In genomic region chr10:122476034-122476695, GRCh38 we compare ENCODE assay signal across 13 cellular contexts. TPM values are rescaled to one million over a fixed set of nuclear protein-coding genes. Genes with fewer than 3 reads are reported as not detected.
A peak's percentile ranks its signal among the peaks of the same experiment; 100 is the strongest.
DNase-seq lines count a peak whose midpoint lies in the region; FAIRE-seq and TF ChIP-seq lines count a peak whose summit lies in the region.
"Had no signal": no experiment of that assay in that cellular context is flagged by ENCODE, and none has a peak within 500 bp of the region (broad histone marks: within the 10 kb centered on the region; RNA-seq: fewer than 3 reads in every experiment).

No MANE protein-coding gene starts in this region.

- no peak overlapping the region for H3K27ac ChIP-seq in H1 (ENCODE audit: low read depth, low read length)
- H3K27ac ChIP-seq: brain microvascular endothelial cell had no signal

- H2AK5ac ChIP-seq in H1 (ENCODE audit: low read depth, low read length), result no peak overlapping the region

- no peak for FAIRE-seq in H1 (lab: Jason Lieb, UNC)

- DNase-seq in DMS79 treated with DMSO at 0.1 percent for 48 hours (lab: John Stamatoyannopoulos, UW), result peak; percentile 49
- DNase-seq in NCI-H2171 (lab: John Stamatoyannopoulos, UW), result peak; percentile 35
- DNase-seq in H1 (ENCODE audit: low read depth in 1 of 2, low spot score in 2 of 2), result peak in 1 of 2 experiments; percentile 61
- DNase-seq in nephron progenitor cell, result no peak
- DNase-seq in SKM-1 (lab: John Stamatoyannopoulos, UW; ENCODE audit: unreplicated experiment), result no peak
- no peak for DNase-seq in T-helper 2 cell
- DNase-seq in activated naive CD4-positive, alpha-beta T cell treated with anti-CD3 and anti-CD28 coated beads, Interleukin-2, amount 10 ng/mL, durations not matched to agents 7 days and 5 days, result no peak
- DNase-seq in HEK293T (ENCODE audit: extremely low spot score), result no peak
- DNase-seq: activated CD4-positive, CD25-positive, alpha-beta regulatory T cell; activated T-cell treated with anti-CD3 and anti-CD28 coated beads, Interleukin-2, amount 50 U/mL, for 48 hours; brain microvascular endothelial cell; MG63; stimulated activated CD4-positive, alpha-beta T cell treated with anti-CD3 and anti-CD28 coated beads, Interleukin-15, amount 100 ng/mL, for 24 hours had no signal

- no peak overlapping the region for H3K14ac ChIP-seq in H1 (ENCODE audit: insufficient read length)

- H3K4ac ChIP-seq in H1 (replicated peaks; ENCODE audit: insufficient read length, low read depth, low read length), result no peak overlapping the region

- no peaks in the 10 kb centered on the region for H3K79me2 ChIP-seq in H1 (ENCODE audit: control insufficient read depth in 1 of 2, insufficient read depth in 2 of 2, low read length in 2 of 2)

- peaks cover 19% of the 10 kb centered on the region for H3K27me3 Mint-ChIP-seq in nephron progenitor cell (ENCODE audit: low read depth, poor library complexity)
- H3K27me3 Mint-ChIP-seq in activated naive CD4-positive, alpha-beta T cell treated with anti-CD3 and anti-CD28 coated beads, Interleukin-2, amount 10 ng/mL, durations not matched to agents 7 days and 5 days, result peaks cover 49% of the 10 kb centered on the region

- POLR2A ChIA-PET in H1 (lab: Charles Lee; ENCODE audit: partially characterized antibody) (interaction anchor here (1.0 kb wide), 1 partner anchor 18 kb away, joined by 3 read pairs; no protein-coding TSS in a partner anchor), HEK293T (lab: Yijun Ruan, JAX) (no interaction called here)

- no peak overlapping the region for H3K56ac ChIP-seq in H1 (replicated peaks; ENCODE audit: insufficient read length, low read depth, low read length)

- H3K23ac ChIP-seq in H1 (ENCODE audit: insufficient read length), result no peak overlapping the region

- 0 out of 4 replicates have a peak overlapping the region, but pooled peaks of 1 of the 2 experiments have one; percentile 29 for H3K4me2 ChIP-seq in H1 (ENCODE audit: insufficient read depth in 1 of 2, low read depth in 2 of 2, low read length in 2 of 2)

- no peak overlapping the region for H3K4me3 ChIP-seq in H1 (ENCODE audit: extremely low read depth in 1 of 4, insufficient read depth in 2 of 4, low read depth in 3 of 4, low read length in 4 of 4)
- H3K4me3 ChIP-seq: MG63 had no signal

- peak overlapping the region; percentile 48 for H3K4me3 Mint-ChIP-seq in nephron progenitor cell
- no peak overlapping the region for H3K4me3 Mint-ChIP-seq in activated naive CD4-positive, alpha-beta T cell treated with anti-CD3 and anti-CD28 coated beads, Interleukin-2, amount 10 ng/mL, durations not matched to agents 7 days and 5 days

- CTCF ChIA-PET in H1 (lab: Charles Lee; ENCODE audit: partially characterized antibody) (interaction anchor here (0.6 to 2.1 kb wide), 2 partner anchors 57 to 90 kb away, joined by 3 to 5 read pairs; no protein-coding TSS in a partner anchor), HEK293T (lab: Yijun Ruan, JAX) (no interaction called here)
- CTCF ChIA-PET in activated naive CD4-positive, alpha-beta T cell treated with anti-CD3 and anti-CD28 coated beads, Interleukin-2, amount 10 ng/mL, durations not matched to agents 7 days and 5 days (lab: Charles Lee), result no interaction called here

- H3K36me3 Mint-ChIP-seq in nephron progenitor cell (ENCODE audit: low read depth), result no peaks in the 10 kb centered on the region
- no peaks in the 10 kb centered on the region for H3K36me3 Mint-ChIP-seq in activated naive CD4-positive, alpha-beta T cell treated with anti-CD3 and anti-CD28 coated beads, Interleukin-2, amount 10 ng/mL, durations not matched to agents 7 days and 5 days

- H2BK5ac ChIP-seq in H1 (ENCODE audit: low read depth, low read length), result no peak overlapping the region; the same call in 1 of the 2 replicates

- H3K27me3 ChIP-seq in H1 (replicated peaks in 1 of 4; ENCODE audit: control insufficient read depth in 3 of 4, extremely low read depth in 1 of 4, insufficient read depth in 3 of 4, low read length in 3 of 4), result no peaks in the 10 kb centered on the region
- H3K27me3 ChIP-seq: brain microvascular endothelial cell, MG63 had no signal

- no peaks in the 10 kb centered on the region for H3K9me3 ChIP-seq in H1 (ENCODE audit: insufficient read depth in 2 of 2, low read depth in 1 of 2, low read length in 1 of 2)
- H3K9me3 ChIP-seq: MG63 had no signal

- H3K27ac Mint-ChIP-seq in nephron progenitor cell, result peak overlapping the region; percentile 70
- no peak overlapping the region for H3K27ac Mint-ChIP-seq in activated naive CD4-positive, alpha-beta T cell treated with anti-CD3 and anti-CD28 coated beads, Interleukin-2, amount 10 ng/mL, durations not matched to agents 7 days and 5 days

- TF ChIP-seq CTCF in H1 (IDR thresholded peaks at IDR 0.05; ENCODE audit: control extremely low read depth in 1 of 3, insufficient read depth in 1 of 3, low read depth in 1 of 3, low read length in 3 of 3) (no peak), nephron progenitor cell (IDR thresholded peaks at IDR 0.05) (no peak)

- H4K5ac ChIP-seq in H1 (ENCODE audit: insufficient read length, low read depth, low read length), result no peak overlapping the region

- no peak overlapping the region for H4K8ac ChIP-seq in H1 (ENCODE audit: extremely low read depth, insufficient read depth, low read length)

- no peak overlapping the region for H3K18ac ChIP-seq in H1 (ENCODE audit: extremely low read depth, low read length)

- no peak for TF ChIP-seq RAD21 in H1 (IDR thresholded peaks at IDR 0.05 in 1 of 2, conservative IDR thresholded peaks at IDR 0.05 in 1 of 2; ENCODE audit: low read depth in 2 of 2, low read length in 2 of 2)

- TF ChIP-seq EP300 in H1 (IDR thresholded peaks at IDR 0.05; ENCODE audit: borderline replicate concordance in 1 of 2, low read depth in 2 of 2, low read length in 2 of 2), result no peak

- H2BK12ac ChIP-seq in H1 (ENCODE audit: low read depth, low read length), result 0 out of 2 replicates have a peak overlapping the region, but pooled peaks have one; percentile 12

- H3K36me3 ChIP-seq in H1 (ENCODE audit: control insufficient read depth in 2 of 4, insufficient read depth in 4 of 4, low read length in 3 of 4), result no peaks in the 10 kb centered on the region
- H3K36me3 ChIP-seq: brain microvascular endothelial cell, MG63 had no signal

- H3K9ac ChIP-seq in H1 (replicated peaks in 1 of 4; ENCODE audit: extremely low read depth in 1 of 4, low read depth in 3 of 4, low read length in 3 of 4), result no peak overlapping the region

- no peak overlapping the region for H4K91ac ChIP-seq in H1 (replicated peaks; ENCODE audit: insufficient read length, low read length)

- no peak overlapping the region for H2AFZ ChIP-seq in H1 (ENCODE audit: low read length)

- H3K9me3 Mint-ChIP-seq in nephron progenitor cell, result peaks cover 6% of the 10 kb centered on the region
- no peaks in the 10 kb centered on the region for H3K9me3 Mint-ChIP-seq in activated naive CD4-positive, alpha-beta T cell treated with anti-CD3 and anti-CD28 coated beads, Interleukin-2, amount 10 ng/mL, durations not matched to agents 7 days and 5 days

- peak overlapping the region; percentile 66 for H2BK20ac ChIP-seq in H1 (ENCODE audit: low read length)

- H2BK15ac ChIP-seq in H1 (ENCODE audit: low read length), result 0 out of 2 replicates have a peak overlapping the region, but pooled peaks have one; percentile 95

- peaks cover 56% of the 10 kb centered on the region for H3K4me1 Mint-ChIP-seq in nephron progenitor cell
- peaks cover 5% of the 10 kb centered on the region for H3K4me1 Mint-ChIP-seq in activated naive CD4-positive, alpha-beta T cell treated with anti-CD3 and anti-CD28 coated beads, Interleukin-2, amount 10 ng/mL, durations not matched to agents 7 days and 5 days

- H3K23me2 ChIP-seq in H1 (ENCODE audit: low read depth, low read length), result no peaks in the 10 kb centered on the region

- no peaks in the 10 kb centered on the region for H4K20me1 ChIP-seq in H1 (replicated peaks in 1 of 2; ENCODE audit: control insufficient read depth in 1 of 2, insufficient read depth in 2 of 2, low read length in 2 of 2)

- no peaks in the 10 kb centered on the region for H3K79me1 ChIP-seq in H1 (ENCODE audit: low read depth, low read length)

- H2BK120ac ChIP-seq in H1 (replicated peaks; ENCODE audit: low read depth, low read length), result no peak overlapping the region

- H3K4me1 ChIP-seq in H1 (replicated peaks in 1 of 4; ENCODE audit: control insufficient read depth in 3 of 4, insufficient read depth in 4 of 4, low read length in 3 of 4), result peaks cover 7 to 28% (median 17%) of the 10 kb centered on the region in 4 experiments

- 73% methylated on average over 12 of the region's 12 CpGs; no CpG with 5 or more reads in 1 of the 2 experiments for WGBS in H1 (ENCODE audit: extremely low coverage in 1 of 2, insufficient coverage in 1 of 2, insufficient read length in 1 of 2, insufficient replicate concordance in 2 of 2, low coverage in 1 of 2, low lambda C conversion rate in 2 of 2, missing lambda C conversion rate in 1 of 2), 2 experiments

- no peak for TF ChIP-seq POLR2A in H1 (IDR thresholded peaks at IDR 0.05; ENCODE audit: control extremely low read depth in 1 of 2, low read depth in 2 of 2, low read length in 2 of 2)

TF ChIP-seq in H1, 55 proteins besides CTCF, POLR2A, EP300 and RAD21 (continues in another document):
- TF ChIP-seq HDAC2 (IDR thresholded peaks at IDR 0.05; ENCODE audit: borderline replicate concordance in 1 of 2, low read depth in 2 of 2, low read length in 2 of 2), result no peak

TF ChIP-seq in HEK293T, 16 proteins besides CTCF, POLR2A, EP300 and RAD21 (continues in another document):
- TF ChIP-seq HDGF (IDR thresholded peaks at IDR 0.05; ENCODE audit: borderline replicate concordance) (no peak), ARNT (IDR thresholded peaks at IDR 0.05) (no peak), SP1 (IDR thresholded peaks at IDR 0.05) (no peak)

RNA-seq across cellular contexts. Expression of gene HTRA1, which starts 14.8 kb away (rescaled TPM):
- 15.8 and 16.5 TPM in 2 replicates for total RNA-seq in H1 (2021; fragmentation: NEBNext Ultra II Directional; extraction: Animal tissue kit (Norgen Biotek cat#: 25700))
- 10.9 and 20.1 TPM in 2 replicates for polyA plus RNA-seq in H1 (2011; rRNA removed)
- polyA plus RNA-seq in H1 (2011; cell fraction: cytosol; rRNA removed), result 13.2 TPM
- polyA plus RNA-seq in H1 (2011; cell fraction: nucleus; rRNA removed), result 14.4 TPM
- polyA plus RNA-seq in H1 (2012, experiment 1 of 2), result 18.2 to 21.1 TPM (median 19.7 TPM) in 4 replicates
- polyA plus RNA-seq in H1 (2012, experiment 2 of 2), result 17.5 TPM
- 22.0 TPM for polyA plus RNA-seq in H1 (2013, experiment 1 of 2)
- 21.8 TPM for polyA plus RNA-seq in H1 (2013, experiment 2 of 2)
- 7.5 and 11.1 TPM in 2 replicates for polyA minus RNA-seq in H1 (2011; rRNA and poly(A)+ RNA removed)
- 5.9 TPM for polyA minus RNA-seq in H1 (2011; cell fraction: cytosol; rRNA and poly(A)+ RNA removed)
- 3.9 TPM for polyA minus RNA-seq in H1 (2011; cell fraction: nucleus; rRNA and poly(A)+ RNA removed)

RNA-seq across cellular contexts. Expression of gene ARMS2, which starts 21.7 kb away (rescaled TPM):
- not detected in 2 replicates for total RNA-seq in H1 (2021; fragmentation: NEBNext Ultra II Directional; extraction: Animal tissue kit (Norgen Biotek cat#: 25700))
- not detected in 2 replicates for polyA plus RNA-seq in H1 (2011; rRNA removed)
- not detected for polyA plus RNA-seq in H1 (2011; cell fraction: cytosol; rRNA removed)
- polyA plus RNA-seq in H1 (2011; cell fraction: nucleus; rRNA removed), result not detected
- not detected in 4 replicates for polyA plus RNA-seq in H1 (2012, experiment 1 of 2)
- not detected for polyA plus RNA-seq in H1 (2012, experiment 2 of 2)
- not detected for polyA plus RNA-seq in H1 (2013, experiment 1 of 2)
- polyA plus RNA-seq in H1 (2013, experiment 2 of 2), result not detected
- not detected in 2 replicates for polyA minus RNA-seq in H1 (2011; rRNA and poly(A)+ RNA removed)
- not detected for polyA minus RNA-seq in H1 (2011; cell fraction: cytosol; rRNA and poly(A)+ RNA removed)
- polyA minus RNA-seq in H1 (2011; cell fraction: nucleus; rRNA and poly(A)+ RNA removed), result not detected

Comparison
In these comparisons a context has a peak if more than half of its experiments do, and no peak if none do; other contexts are left out.
1. DNase-seq: peak in DMS79 treated with DMSO at 0.1 percent for 48 hours (single experiment) and NCI-H2171 (single experiment); none in nephron progenitor cell (single experiment), SKM-1 (single experiment), T-helper 2 cell (0 of 5), activated naive CD4-positive, alpha-beta T cell treated with anti-CD3 and anti-CD28 coated beads, Interleukin-2, amount 10 ng/mL, durations not matched to agents 7 days and 5 days (single experiment) and HEK293T (single experiment).